In genomic region chr16:56931769-56932587, GRCh38 we compare ENCODE assay signal across 8 cellular contexts. TPM values are rescaled to one million over a fixed set of nuclear protein-coding genes. Genes with fewer than 3 reads are reported as not detected.
A peak's percentile ranks its signal among the peaks of the same experiment; 100 is the strongest.
DNase-seq lines count a peak whose midpoint lies in the region; ATAC-seq and TF ChIP-seq lines count a peak whose summit lies in the region.

Gene HERPUD1 (plus strand): TSS chr16:56932142. CDS start chr16:56932245, 103 bp downstream.

- no peaks in the 10 kb centered on the region for H3K27me3 Mint-ChIP-seq in activated T-helper 17 cell treated with anti-CD3 and anti-CD28 coated beads, Interleukin-2, amount 50 U/mL, for 72 hours
- H3K27me3 Mint-ChIP-seq in natural killer cell (ENCODE audit: low read depth in 2 of 2), result no peaks in the 10 kb centered on the region

- H3K36me3 ChIP-seq in fibroblast of lung (ENCODE audit: control insufficient read depth, insufficient read depth, low read length), result peaks cover 6% of the 10 kb centered on the region

- H3K79me2 ChIP-seq in fibroblast of lung (ENCODE audit: control insufficient read depth, insufficient read depth, low read length), result peaks cover 43% of the 10 kb centered on the region

- no peaks in the 10 kb centered on the region for H3K9me3 ChIP-seq in fibroblast of lung (ENCODE audit: control insufficient read depth, insufficient read depth, low read depth, low read length)

- peak within 1 kb of the TSS; percentile 81 for H3K4me2 ChIP-seq in fibroblast of lung (ENCODE audit: extremely low read depth, insufficient read depth, low read length)

- intact Hi-C loops in natural killer cell (cut with micrococcal nuclease), result loop anchor here (2.0 kb wide), 1 partner anchor 367 kb away; no protein-coding TSS in a partner anchor

- POLR2A ChIA-PET in RWPE1 (lab: Yijun Ruan, JAX; ENCODE audit: low non-redundant PET), result interaction anchor here (0.6 to 1.4 kb wide), 4 partner anchors 12 to 52 kb away, joined by 3 to 7 read pairs (median 4); no protein-coding TSS in a partner anchor

- H3K4me3 ChIP-seq in LNCaP clone FGC (ENCODE audit: low read depth, low read length) (peak within 1 kb of the TSS; percentile 96), fibroblast of lung (replicated peaks in 1 of 4; ENCODE audit: control extremely low read depth in 1 of 4, insufficient read depth in 1 of 4, low read depth in 3 of 4, low read length in 4 of 4) (peak within 1 kb of the TSS; percentile 80 to 100 (median 94))

- peak within 1 kb of the TSS; percentile 93 for H3K27ac ChIP-seq in RWPE1
- H3K27ac ChIP-seq in fibroblast of lung (ENCODE audit: insufficient read depth, low read length), result peak within 1 kb of the TSS; percentile 90

- H3K4me3 Mint-ChIP-seq in activated T-helper 17 cell treated with anti-CD3 and anti-CD28 coated beads, Interleukin-2, amount 50 U/mL, for 72 hours, result peak within 1 kb of the TSS; percentile 99
- H3K4me3 Mint-ChIP-seq in natural killer cell, result peak within 1 kb of the TSS; percentile 98

- TF ChIP-seq CTCF in LNCaP clone FGC (IDR thresholded peaks at IDR 0.05; ENCODE audit: control insufficient read depth, extremely low read depth, insufficient read depth), result no peak; the same call in 1 of the 2 replicates
- TF ChIP-seq CTCF in RWPE1 (conservative IDR thresholded peaks at IDR 0.05; ENCODE audit: low read depth), result no peak
- peak in 1 of 2 donors; percentile 12 for TF ChIP-seq CTCF in fibroblast of lung (conservative IDR thresholded peaks at IDR 0.05 in 1 of 2, IDR thresholded peaks at IDR 0.05 in 1 of 2; ENCODE audit: low read depth in 1 of 2, low read length in 2 of 2)
- TF ChIP-seq CTCF in natural killer cell (IDR thresholded peaks at IDR 0.05), result no peak

- H3K4me1 Mint-ChIP-seq in activated T-helper 17 cell treated with anti-CD3 and anti-CD28 coated beads, Interleukin-2, amount 50 U/mL, for 72 hours, result peaks cover 22% of the 10 kb centered on the region
- peaks cover 35 to 45% of the 10 kb centered on the region in 2 donors for H3K4me1 Mint-ChIP-seq in natural killer cell

- peaks cover 4% of the 10 kb centered on the region for H4K20me1 ChIP-seq in fibroblast of lung (ENCODE audit: control insufficient read depth, extremely low read depth, insufficient read depth, low read length)

- ATAC-seq in activated T-helper 17 cell treated with anti-CD3 and anti-CD28 coated beads, Interleukin-2, amount 50 U/mL, for 72 hours (replicated peaks), result peak; percentile 95
- ATAC-seq in natural killer cell, result peak; percentile 89 to 96 (median 92)

- no peaks in the 10 kb centered on the region for H3K27me3 ChIP-seq in fibroblast of lung (ENCODE audit: control insufficient read depth, insufficient read depth, low read length)

- no peaks in the 10 kb centered on the region for H3K9me3 Mint-ChIP-seq in activated T-helper 17 cell treated with anti-CD3 and anti-CD28 coated beads, Interleukin-2, amount 50 U/mL, for 72 hours
- H3K9me3 Mint-ChIP-seq in natural killer cell, result no peaks in the 10 kb centered on the region

- H3K27ac Mint-ChIP-seq in activated T-helper 17 cell treated with anti-CD3 and anti-CD28 coated beads, Interleukin-2, amount 50 U/mL, for 72 hours, result peak within 1 kb of the TSS; percentile 99
- H3K27ac Mint-ChIP-seq in natural killer cell, result peak within 1 kb of the TSS; percentile 97 to 98

- H3K36me3 Mint-ChIP-seq in activated T-helper 17 cell treated with anti-CD3 and anti-CD28 coated beads, Interleukin-2, amount 50 U/mL, for 72 hours (ENCODE audit: low read depth), result peaks cover 54% of the 10 kb centered on the region
- H3K36me3 Mint-ChIP-seq in natural killer cell, result peaks cover under 1% of the 10 kb centered on the region

- no peak within 1 kb of the TSS for H2AFZ ChIP-seq in fibroblast of lung (ENCODE audit: low read length)

- DNase-seq in EH (ENCODE audit: low read depth), result peak; percentile 98
- DNase-seq in GOT3 (lab: John Stamatoyannopoulos, UW), result peak; percentile 91
- DNase-seq in LNCaP clone FGC (ENCODE audit: low read depth), result peak; percentile 88
- DNase-seq in RWPE1 (ENCODE audit: low spot score), result peak; percentile 100
- peak; percentile 95 to 98 for DNase-seq in fibroblast of lung (ENCODE audit: low read depth in 2 of 2)
- peak; percentile 99 for DNase-seq in natural killer cell
- DNase-seq in stimulated activated naive CD4-positive, alpha-beta T cell treated with Interleukin-2 at 50 U/mL for 16 hours (lab: John Stamatoyannopoulos, UW), result peak; percentile 99

- CTCF ChIA-PET in RWPE1 (lab: Yijun Ruan, JAX), result interaction anchor here (0.6 kb wide), 1 partner anchor 47 kb away, joined by 5 read pairs; no protein-coding TSS in a partner anchor

- H3K9ac ChIP-seq in fibroblast of lung (ENCODE audit: insufficient read depth, low read length), result peak within 1 kb of the TSS; percentile 98

- peaks cover 3% of the 10 kb centered on the region for H3K4me1 ChIP-seq in fibroblast of lung (ENCODE audit: control insufficient read depth, extremely low read depth, insufficient read depth, low read length)

RNA-seq across cellular contexts. Expression of gene HERPUD1, which starts in this region (rescaled TPM):
- total RNA-seq in activated T-helper 17 cell treated with anti-CD3 and anti-CD28 coated beads, Interleukin-2, amount 50 U/mL, for 72 hours, result 100 to 1,000 TPM; 162 to 186 TPM
- total RNA-seq in fibroblast of lung (111 and 117 TPM in 2 replicates), natural killer cell (100 to 1,000 TPM; 181 to 266 (median 243) TPM)
- polyA plus RNA-seq in fibroblast of lung, result 127 and 199 TPM in 2 replicates
- 68.9 and 89.8 TPM in 2 replicates for polyA plus RNA-seq in fibroblast of lung (2012)
- 241 and 266 TPM in 2 replicates for polyA minus RNA-seq in fibroblast of lung (ENCODE audit: low replicate concordance)

Comparison
In these comparisons a context has a peak if more than half of its experiments do, and no peak if none do; other contexts are left out.
1. Peak in every context shown above with its lines: DNase-seq, ATAC-seq, H3K4me3 ChIP-seq and H3K27ac ChIP-seq.